In genomic region chr18:79869591-79870368, GRCh38 we compare ENCODE assay signal across 18 cellular contexts.
"Had no signal": no experiment of that assay in that cellular context is flagged by ENCODE, and none has a peak within 500 bp of the region (broad histone marks: within the 10 kb centered on the region; RNA-seq: fewer than 3 reads in every experiment).

No MANE protein-coding gene starts in this region.

- H3K4me3 ChIP-seq: esophagus squamous epithelium, heart right ventricle, tibial artery had no signal

- H3K4me1 ChIP-seq: heart right ventricle had no signal

- H3K27me3 ChIP-seq: brain microvascular endothelial cell had no signal

- H3K36me3 ChIP-seq: brain microvascular endothelial cell, esophagus squamous epithelium, heart right ventricle, tibial artery had no signal

- H3K9me3 ChIP-seq: esophagus squamous epithelium, tibial artery had no signal

- ATAC-seq: activated T-helper 17 cell treated with anti-CD3 and anti-CD28 coated beads, Interleukin-2, amount 50 U/mL, for 72 hours; heart right ventricle; left cardiac atrium; stimulated activated naive B cell treated with anti-CD40 and anti-IgM and Interleukin-4, amounts not matched to agents 10 μg/mL and 1 μg/mL and 100 μg/mL, for 72 hours; T-cell had no signal

- DNase-seq: activated CD4-positive, alpha-beta T cell treated with anti-CD3 and anti-CD28 coated beads, Interleukin-2, amount 10 ng/mL, durations not matched to agents 24 days and 14 days; activated CD4-positive, CD25-positive, alpha-beta regulatory T cell; activated naive CD4-positive, alpha-beta T cell treated with anti-CD3 and anti-CD28 coated beads, Interleukin-2, amount 10 ng/mL, durations not matched to agents 7 days and 5 days; activated T-cell treated with anti-CD3 and anti-CD28 coated beads for 4 hours; aorta; brain microvascular endothelial cell; effector CD8-positive, alpha-beta T cell; esophagus squamous epithelium; heart right ventricle; left cardiac atrium; midbrain; right cardiac atrium; small intestine; stimulated activated CD4-positive, alpha-beta T cell treated with anti-CD3 and anti-CD28 coated beads, Interleukin-4, amount 100 ng/mL, for 4 hours; stimulated activated naive B cell treated with anti-CD40 and anti-IgM and Interleukin-4, amounts not matched to agents 10 μg/mL and 1 μg/mL and 100 μg/mL, for 72 hours; tibial artery had no signal

- H3K27ac ChIP-seq: brain microvascular endothelial cell, esophagus squamous epithelium, heart right ventricle, tibial artery had no signal
